In genomic region chr13:40508767-40509342, GRCh38 we compare ENCODE assay signal across 20 cellular contexts.
DNase-seq lines count a peak whose midpoint lies in the region; ATAC-seq and TF ChIP-seq lines count a peak whose summit lies in the region.
"Had no signal": no experiment of that assay in that cellular context is flagged by ENCODE, and none has a peak within 500 bp of the region (broad histone marks: within the 10 kb centered on the region; RNA-seq: fewer than 3 reads in every experiment).

No MANE protein-coding gene starts in this region.

- H3K36me3 Mint-ChIP-seq in activated T-cell treated with anti-CD3 and anti-CD28 coated beads, Interleukin-2, amount 50 U/mL, for 72 hours (ENCODE audit: insufficient read depth in 2 of 2), result no peaks in the 10 kb centered on the region
- no peaks in the 10 kb centered on the region for H3K36me3 Mint-ChIP-seq in T-helper 17 cell (ENCODE audit: low read depth)
- no peaks in the 10 kb centered on the region for H3K36me3 Mint-ChIP-seq in natural killer cell treated with Interleukin-12 subunit alpha and Interleukin-12 subunit beta and Interleukin-15 and Interleukin-18, amount 100 ng/mL, for 72 hours
- H3K36me3 Mint-ChIP-seq: CD14-positive monocyte, natural killer cell, type B pancreatic cell had no signal

- H3K9ac ChIP-seq in mesenchymal stem cell (ENCODE audit: low read length) (peak overlapping the region; percentile 77), subcutaneous abdominal adipose tissue (ENCODE audit: low read length in 5 of 5) (no peak overlapping the region)

- in situ Hi-C loops in GM13977 (cut with MboI; ENCODE audit: low pct_unique_long_range_greater_than_20kb, low sequenced_read_pairs, unreplicated experiment), result no loop called here

- H3K9me3 ChIP-seq in T-helper 17 cell (ENCODE audit: control insufficient read depth, low read length, poor library complexity, severe bottlenecking) (no peaks in the 10 kb centered on the region), mesenchymal stem cell (ENCODE audit: control insufficient read depth, low read length) (no peaks in the 10 kb centered on the region), subcutaneous abdominal adipose tissue (ENCODE audit: control insufficient read depth in 5 of 5, low read length in 5 of 5) (no peaks in the 10 kb centered on the region)
- H3K9me3 ChIP-seq: MG63 had no signal

- no peak overlapping the region for H2BK12ac ChIP-seq in mesenchymal stem cell (ENCODE audit: low read length in 2 of 2)

- 44% methylated on average over 1 of the region's 3 CpGs for WGBS in mesenchymal stem cell

- H3K4me3 ChIP-seq in mesenchymal stem cell (ENCODE audit: insufficient read depth in 1 of 2, low read depth in 1 of 2, low read length in 2 of 2), result no peak overlapping the region
- H3K4me3 ChIP-seq in subcutaneous abdominal adipose tissue (ENCODE audit: low read depth in 1 of 5, low read length in 5 of 5), result no peak overlapping the region
- H3K4me3 ChIP-seq: MG63 had no signal

- H3K27me3 ChIP-seq in mesenchymal stem cell (ENCODE audit: control insufficient read depth in 1 of 2, insufficient read depth in 1 of 2, low read length in 2 of 2), result peaks cover 0 to 4% of the 10 kb centered on the region in 2 experiments
- H3K27me3 ChIP-seq in subcutaneous abdominal adipose tissue (ENCODE audit: control insufficient read depth in 5 of 5, insufficient read depth in 4 of 5, low read length in 5 of 5), result no peaks in the 10 kb centered on the region
- H3K27me3 ChIP-seq: MG63 had no signal

- ATAC-seq in activated T-cell treated with anti-CD3 and anti-CD28 coated beads, Interleukin-2, amount 50 U/mL, for 72 hours (replicated peaks in 1 of 2), result peak; percentile 38 to 50
- ATAC-seq in T-helper 17 cell, result no peak
- ATAC-seq in natural killer cell treated with Interleukin-12 subunit alpha and Interleukin-12 subunit beta and Interleukin-15 and Interleukin-18, amount 100 ng/mL, for 72 hours, result no peak
- ATAC-seq: HepG2, natural killer cell had no signal

- no peak overlapping the region for H3K4ac ChIP-seq in mesenchymal stem cell (ENCODE audit: low read depth in 1 of 2, low read length in 2 of 2)

- no peak overlapping the region for H3K4me2 ChIP-seq in mesenchymal stem cell (ENCODE audit: low read length, poor library complexity, severe bottlenecking)

- H3K27ac ChIP-seq in mesenchymal stem cell (ENCODE audit: low read length, poor library complexity, severe bottlenecking), result no peak overlapping the region
- peak overlapping the region; percentile 56 for H3K27ac ChIP-seq in subcutaneous abdominal adipose tissue (ENCODE audit: low read depth, low read length)

- no peak overlapping the region for H2BK5ac ChIP-seq in mesenchymal stem cell (ENCODE audit: low read depth, low read length, poor library complexity, severe bottlenecking)

- DNase-seq in activated T-cell treated with anti-CD3 and anti-CD28 coated beads, Interleukin-2, amount 50 U/mL, for 72 hours, result no peak
- DNase-seq in activated T-cell treated with anti-CD3 and anti-CD28 coated beads, Interleukin-2, amount 50 U/mL, for 48 hours, result no peak
- no peak for DNase-seq in T-helper 17 cell
- no peak for DNase-seq in mesenchymal stem cell
- DNase-seq in retina, result no peak
- DNase-seq in natural killer cell treated with Interleukin-12 subunit alpha and Interleukin-12 subunit beta and Interleukin-15 and Interleukin-18, amount 100 ng/mL, for 72 hours (ENCODE audit: low spot score), result no peak
- DNase-seq in GM13977 (ENCODE audit: low spot score), result no peak
- DNase-seq: activated CD4-positive, alpha-beta T cell treated with anti-CD3 and anti-CD28 coated beads for 4 hours; activated T-cell treated with anti-CD3 and anti-CD28 coated beads, Interleukin-2, amount 50 U/mL, for 1 hour; amygdala; natural killer cell; NCI-H1694 treated with DMSO at 0.1 percent for 48 hours; SIG-M5; stimulated activated CD4-positive, alpha-beta T cell treated with anti-CD3 and anti-CD28 coated beads, Interleukin-2, amount 100 ng/mL, for 48 hours had no signal

- H2BK120ac ChIP-seq in mesenchymal stem cell (ENCODE audit: low read depth, low read length), result no peak overlapping the region

- no peak overlapping the region for H3K23ac ChIP-seq in mesenchymal stem cell (ENCODE audit: low read length in 2 of 2)

- H3K14ac ChIP-seq in mesenchymal stem cell (ENCODE audit: low read length in 2 of 2), result no peak overlapping the region

- H4K91ac ChIP-seq in mesenchymal stem cell (ENCODE audit: low read length), result no peak overlapping the region

- H4K8ac ChIP-seq in mesenchymal stem cell (ENCODE audit: low read length), result no peak overlapping the region

- no peak overlapping the region for H2AK5ac ChIP-seq in mesenchymal stem cell (ENCODE audit: low read length, severe bottlenecking)

- H3K9me3 Mint-ChIP-seq in activated T-cell treated with anti-CD3 and anti-CD28 coated beads, Interleukin-2, amount 50 U/mL, for 72 hours, result no peaks in the 10 kb centered on the region
- no peaks in the 10 kb centered on the region for H3K9me3 Mint-ChIP-seq in natural killer cell treated with Interleukin-12 subunit alpha and Interleukin-12 subunit beta and Interleukin-15 and Interleukin-18, amount 100 ng/mL, for 72 hours
- H3K9me3 Mint-ChIP-seq: natural killer cell; T-helper 2 cell treated with Interferon-gamma antibody and Interleukin-4, amounts not matched to agents 5 μg/mL and 100 μg/mL, for 36 hours; type B pancreatic cell had no signal

- H3K4me1 ChIP-seq in mesenchymal stem cell (ENCODE audit: control insufficient read depth, insufficient read depth, low read depth, low read length) (peaks cover 9% of the 10 kb centered on the region), subcutaneous abdominal adipose tissue (ENCODE audit: control insufficient read depth in 5 of 5, insufficient read depth in 5 of 5, low read length in 5 of 5) (peaks cover 0 to 31% (median 24%) of the 10 kb centered on the region in 5 donors)

- TF ChIP-seq CTCF in GM13977 (IDR thresholded peaks at IDR 0.05; ENCODE audit: extremely low read depth, insufficient read depth, missing control alignments), result no peak

- no peak overlapping the region for H3K18ac ChIP-seq in mesenchymal stem cell (ENCODE audit: low read depth in 1 of 2, low read length in 2 of 2)

- no peaks in the 10 kb centered on the region for H3K79me1 ChIP-seq in mesenchymal stem cell (replicated peaks; ENCODE audit: low read length, poor library complexity, severe bottlenecking)

- no peak overlapping the region for H2AFZ ChIP-seq in mesenchymal stem cell (ENCODE audit: low read depth, low read length)

- no peaks in the 10 kb centered on the region for H3K27me3 Mint-ChIP-seq in activated T-cell treated with anti-CD3 and anti-CD28 coated beads, Interleukin-2, amount 50 U/mL, for 72 hours (ENCODE audit: low read depth)
- no peaks in the 10 kb centered on the region for H3K27me3 Mint-ChIP-seq in T-helper 17 cell
- peaks cover 3 to 8% of the 10 kb centered on the region in 2 donors for H3K27me3 Mint-ChIP-seq in natural killer cell treated with Interleukin-12 subunit alpha and Interleukin-12 subunit beta and Interleukin-15 and Interleukin-18, amount 100 ng/mL, for 72 hours
- H3K27me3 Mint-ChIP-seq: type B pancreatic cell had no signal

- H3K36me3 ChIP-seq in mesenchymal stem cell (ENCODE audit: control insufficient read depth in 1 of 2, insufficient read depth in 2 of 2, low read depth in 1 of 2, low read length in 2 of 2) (no peaks in the 10 kb centered on the region), subcutaneous abdominal adipose tissue (ENCODE audit: control insufficient read depth in 5 of 5, insufficient read depth in 5 of 5, low read length in 5 of 5) (no peaks in the 10 kb centered on the region)
- H3K36me3 ChIP-seq: MG63 had no signal

- H2BK15ac ChIP-seq in mesenchymal stem cell (ENCODE audit: low read depth, poor library complexity, severe bottlenecking), result no peak overlapping the region

- H3K4me1 Mint-ChIP-seq in activated T-cell treated with anti-CD3 and anti-CD28 coated beads, Interleukin-2, amount 50 U/mL, for 72 hours (ENCODE audit: low read depth), result peaks cover 70% of the 10 kb centered on the region
- H3K4me1 Mint-ChIP-seq in T-helper 17 cell, result peaks cover 17% of the 10 kb centered on the region
- no peaks in the 10 kb centered on the region for H3K4me1 Mint-ChIP-seq in natural killer cell treated with Interleukin-12 subunit alpha and Interleukin-12 subunit beta and Interleukin-15 and Interleukin-18, amount 100 ng/mL, for 72 hours (ENCODE audit: low read depth in 2 of 2)
- H3K4me1 Mint-ChIP-seq: natural killer cell had no signal

- H3K27ac Mint-ChIP-seq in activated T-cell treated with anti-CD3 and anti-CD28 coated beads, Interleukin-2, amount 50 U/mL, for 72 hours, result no peak overlapping the region
- H3K27ac Mint-ChIP-seq in T-helper 17 cell, result peak overlapping the region; percentile 79
- H3K27ac Mint-ChIP-seq in natural killer cell treated with Interleukin-12 subunit alpha and Interleukin-12 subunit beta and Interleukin-15 and Interleukin-18, amount 100 ng/mL, for 72 hours, result no peak overlapping the region
- H3K27ac Mint-ChIP-seq: natural killer cell; T-helper 2 cell treated with Interferon-gamma antibody and Interleukin-4, amounts not matched to agents 5 μg/mL and 100 μg/mL, for 36 hours; type B pancreatic cell had no signal

- H3K4me3 Mint-ChIP-seq in activated T-cell treated with anti-CD3 and anti-CD28 coated beads, Interleukin-2, amount 50 U/mL, for 72 hours, result peak overlapping the region in 1 of 2 donors; percentile 10
- H3K4me3 Mint-ChIP-seq in T-helper 17 cell, result no peak overlapping the region
- H3K4me3 Mint-ChIP-seq in natural killer cell treated with Interleukin-12 subunit alpha and Interleukin-12 subunit beta and Interleukin-15 and Interleukin-18, amount 100 ng/mL, for 72 hours, result no peak overlapping the region
- H3K4me3 Mint-ChIP-seq: CD14-positive monocyte; natural killer cell; T-helper 2 cell treated with Interferon-gamma antibody and Interleukin-4, amounts not matched to agents 5 μg/mL and 100 μg/mL, for 36 hours; type B pancreatic cell had no signal

Comparison
In these comparisons a context has a peak if more than half of its experiments do, and no peak if none do; other contexts are left out.
1. ATAC-seq: peak in activated T-cell treated with anti-CD3 and anti-CD28 coated beads, Interleukin-2, amount 50 U/mL, for 72 hours (2 of 2); none in T-helper 17 cell (single experiment) and natural killer cell treated with Interleukin-12 subunit alpha and Interleukin-12 subunit beta and Interleukin-15 and Interleukin-18, amount 100 ng/mL, for 72 hours (0 of 2).